28 cellular contexts compared by ENCODE assay signal in the genomic region with DNA sequence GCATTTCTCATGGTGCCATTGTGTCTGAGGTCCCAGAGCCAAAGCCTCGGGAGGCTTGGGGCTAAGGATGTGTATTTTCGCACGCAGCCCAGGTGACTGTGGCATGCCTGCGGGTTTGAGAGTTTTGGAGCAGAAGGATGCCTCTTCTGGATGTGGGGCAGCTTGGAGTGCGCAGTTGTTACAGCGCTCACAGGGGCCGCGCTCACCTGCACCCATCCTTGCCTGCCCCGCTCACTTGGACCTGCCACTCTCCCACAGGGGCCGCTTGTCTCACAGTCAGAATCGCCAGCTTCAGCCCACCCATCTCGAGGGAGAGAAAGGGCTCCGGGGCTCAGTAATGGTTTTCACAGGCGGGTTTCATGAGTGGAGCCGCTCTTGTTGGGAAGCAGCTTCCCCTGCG.
"Had no signal": no experiment of that assay in that cellular context is flagged by ENCODE, and none has a peak within 500 bp of the region (broad histone marks: within the 10 kb centered on the region; RNA-seq: fewer than 3 reads in every experiment).

No MANE protein-coding gene starts in this region.

- H3K36me3 Mint-ChIP-seq: activated naive CD4-positive, alpha-beta T cell treated with anti-CD3 and anti-CD28 coated beads, Interleukin-2, amount 50 U/mL, for 72 hours; natural killer cell had no signal

- DNase-seq: activated CD4-positive, alpha-beta T cell treated with anti-CD3 and anti-CD28 coated beads, Interleukin-2, amount 50 U/mL, for 1 hour; activated CD4-positive, CD25-positive, alpha-beta regulatory T cell treated with anti-CD3 and anti-CD28 coated beads, Interleukin-2, amount 50 U/mL, for 72 hours; activated naive CD4-positive, alpha-beta T cell; activated T-cell treated with anti-CD3 and anti-CD28 coated beads for 4 hours; activated T-cell treated with anti-CD3 and anti-CD28 coated beads, Interleukin-2, amount 50 U/mL, for 72 hours; adrenal gland; effector CD8-positive, alpha-beta T cell; esophagus squamous epithelium; foreskin melanocyte; heart right ventricle; kidney glomerular epithelial cell; left lung; lower lobe of right lung; mesenchymal stem cell; natural killer cell; right cardiac atrium; stimulated activated CD4-positive, alpha-beta T cell treated with anti-CD3 and anti-CD28 coated beads, Interleukin-2, amount 100 ng/mL, for 48 hours; stimulated activated naive CD8-positive, alpha-beta T cell treated with anti-CD3 and anti-CD28 coated beads, Interleukin-15, Interleukin-2, amounts not matched to agents 100 U/mL and 50 U/mL, for 24 hours; T-helper 2 cell had no signal

- H3K27me3 ChIP-seq: adrenal gland, ascending aorta, cardiac muscle cell, esophagus squamous epithelium, heart right ventricle, left lung, neural progenitor cell, vagina had no signal

- H3K4me3 Mint-ChIP-seq: activated T-cell treated with anti-CD3 and anti-CD28 coated beads, Interleukin-2, amount 50 U/mL, for 72 hours; brain; dendritic cell treated with granulocyte-macrophage colony-stimulating factor and Interleukin-4, amounts not matched to agents 40 ng/mL and 50 ng/mL, for 4 days; natural killer cell; neural progenitor cell; type B pancreatic cell had no signal

- H3K27me3 Mint-ChIP-seq: dendritic cell treated with granulocyte-macrophage colony-stimulating factor and Interleukin-4, amounts not matched to agents 40 ng/mL and 50 ng/mL, for 4 days; type B pancreatic cell had no signal

- H3K27ac Mint-ChIP-seq: activated naive CD4-positive, alpha-beta T cell treated with anti-CD3 and anti-CD28 coated beads, Interleukin-2, amount 50 U/mL, for 72 hours; activated T-cell treated with anti-CD3 and anti-CD28 coated beads, Interleukin-2, amount 50 U/mL, for 72 hours; dendritic cell treated with granulocyte-macrophage colony-stimulating factor and Interleukin-4, amounts not matched to agents 40 ng/mL and 50 ng/mL, for 4 days; natural killer cell; neural progenitor cell; type B pancreatic cell had no signal

- H3K4me3 ChIP-seq: adrenal gland, ascending aorta, cardiac muscle cell, esophagus squamous epithelium, heart right ventricle, left lung, lower lobe of right lung, neural progenitor cell, vagina had no signal

- H3K27ac ChIP-seq: adrenal gland, ascending aorta, cardiac muscle cell, epithelial cell of prostate, esophagus squamous epithelium, heart right ventricle, left lung, lower lobe of right lung, neural progenitor cell, vagina had no signal

- ATAC-seq: activated naive CD4-positive, alpha-beta T cell treated with anti-CD3 and anti-CD28 coated beads, Interleukin-2, amount 50 U/mL, for 72 hours; activated T-cell treated with anti-CD3 and anti-CD28 coated beads, Interleukin-2, amount 50 U/mL, for 72 hours; heart right ventricle; left lung; lower lobe of right lung; natural killer cell; right cardiac atrium; stimulated activated naive CD8-positive, alpha-beta T cell treated with anti-CD3 and anti-CD28 coated beads, Interleukin-15, Interleukin-2, amounts not matched to agents 100 U/mL and 50 U/mL, for 24 hours had no signal

- H3K9me3 Mint-ChIP-seq: activated naive CD4-positive, alpha-beta T cell treated with anti-CD3 and anti-CD28 coated beads, Interleukin-2, amount 50 U/mL, for 72 hours; activated T-cell treated with anti-CD3 and anti-CD28 coated beads, Interleukin-2, amount 50 U/mL, for 72 hours; dendritic cell treated with granulocyte-macrophage colony-stimulating factor and Interleukin-4, amounts not matched to agents 40 ng/mL and 50 ng/mL, for 4 days; natural killer cell; neural progenitor cell; type B pancreatic cell had no signal
